8 cellular contexts compared by ENCODE assay signal in genomic region chr3:33980252-33980651, GRCh38.
DNase-seq lines count a peak whose midpoint lies in the region; ATAC-seq and TF ChIP-seq lines count a peak whose summit lies in the region.
"Had no signal": no experiment of that assay in that cellular context is flagged by ENCODE, and none has a peak within 500 bp of the region (broad histone marks: within the 10 kb centered on the region; RNA-seq: fewer than 3 reads in every experiment).

No MANE protein-coding gene starts in this region.

- ATAC-seq in GM18858 (IDR thresholded peaks at IDR 0.05; ENCODE audit: unreplicated experiment): peak; percentile 46
- no peak for ATAC-seq in HG03460 (IDR thresholded peaks at IDR 0.05; ENCODE audit: unreplicated experiment)
- ATAC-seq in HG03025 (IDR thresholded peaks at IDR 0.05; ENCODE audit: low FRiP score, unreplicated experiment): no peak

- H3K4me3 ChIP-seq in retinal pigment epithelial cell (ENCODE audit: low read length): no peak overlapping the region
- H3K4me3 ChIP-seq: SK-N-MC had no signal

- peak; percentile 78 for TF ChIP-seq CTCF in retinal pigment epithelial cell (conservative IDR thresholded peaks at IDR 0.05; ENCODE audit: low read depth, low read length)

- DNase-seq in NCI-H510A (lab: John Stamatoyannopoulos, UW): peak; percentile 2
- DNase-seq in epidermal melanocyte (ENCODE audit: insufficient read length, low spot score): peak; percentile 47
- DNase-seq in retinal pigment epithelial cell (ENCODE audit: low read depth): no peak
- DNase-seq in activated CD4-positive, alpha-beta T cell treated with anti-CD3 and anti-CD28 coated beads, Interleukin-2, amount 50 U/mL, for 48 hours: no peak

Comparison
In these comparisons a context has a peak if more than half of its experiments do, and no peak if none do; other contexts are left out.
1. DNase-seq: peak in NCI-H510A (single experiment) and epidermal melanocyte (single experiment); none in retinal pigment epithelial cell (single experiment) and activated CD4-positive, alpha-beta T cell treated with anti-CD3 and anti-CD28 coated beads, Interleukin-2, amount 50 U/mL, for 48 hours (0 of 2).